In genomic region chr12:76366163-76366562, GRCh38 we compare ENCODE assay signal across 1 cellular context.
TF ChIP-seq lines count a peak whose summit lies in the region.

No MANE protein-coding gene starts in this region.

TF ChIP-seq in HepG2, 621 proteins besides CTCF, POLR2A, EP300 and RAD21 (continued from another document):
- no peak for TF ChIP-seq NCOA5 (CRISPR knock-in tag; IDR thresholded peaks at IDR 0.05)
- TF ChIP-seq MZF1 (CRISPR knock-in tag; IDR thresholded peaks at IDR 0.05; ENCODE audit: borderline replicate concordance), result no peak
- TF ChIP-seq MBD4 (IDR thresholded peaks at IDR 0.05; ENCODE audit: borderline replicate concordance, low read length), result no peak
- TF ChIP-seq ZNF589 (CRISPR knock-in tag; conservative IDR thresholded peaks at IDR 0.05), result no peak
- no peak for TF ChIP-seq HMGXB3 (CRISPR knock-in tag; IDR thresholded peaks at IDR 0.05; ENCODE audit: borderline replicate concordance)
- no peak for TF ChIP-seq POLR2G (IDR thresholded peaks at IDR 0.05; ENCODE audit: low read depth, low read length)
